In the genomic region with DNA sequence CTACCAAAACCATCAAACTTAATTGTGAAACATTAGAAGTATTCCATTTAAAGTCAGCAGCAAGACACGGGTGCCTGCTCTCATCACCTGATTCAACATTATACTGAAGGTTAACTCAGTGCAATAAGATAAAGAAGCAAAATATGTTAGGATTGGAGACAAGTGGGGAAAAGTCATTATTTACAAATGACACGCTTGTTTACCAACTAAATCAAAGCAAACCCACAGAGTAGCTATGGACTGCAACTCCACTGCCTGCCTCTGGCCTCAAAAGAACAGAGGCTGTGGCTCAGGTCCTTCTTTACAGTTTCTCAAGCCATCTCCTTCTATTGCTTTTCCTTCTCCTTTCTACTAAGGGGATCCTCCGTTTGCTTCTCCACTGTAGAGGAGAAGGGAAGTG, we compare ENCODE assay signal across 15 cellular contexts. TPM values are rescaled to one million over a fixed set of nuclear protein-coding genes. Genes with fewer than 3 reads are reported as not detected.
A peak's percentile ranks its signal among the peaks of the same experiment; 100 is the strongest.
DNase-seq lines count a peak whose midpoint lies in the region; TF ChIP-seq lines count a peak whose summit lies in the region.
"Had no signal": no experiment of that assay in that cellular context is flagged by ENCODE, and none has a peak within 500 bp of the region (broad histone marks: within the 10 kb centered on the region; RNA-seq: fewer than 3 reads in every experiment).

No MANE protein-coding gene starts in this region.

- H3K9me3 ChIP-seq in DOHH2 (ENCODE audit: control insufficient read depth, insufficient read depth, low read length) = no peaks in the 10 kb centered on the region
- no peaks in the 10 kb centered on the region for H3K9me3 ChIP-seq in OCI-LY7 (ENCODE audit: low read length)
- H3K9me3 ChIP-seq in trophoblast cell (ENCODE audit: insufficient read depth, low read depth, low read length) = no peaks in the 10 kb centered on the region
- no peaks in the 10 kb centered on the region for H3K9me3 ChIP-seq in smooth muscle cell (replicated peaks; ENCODE audit: low read depth)
- H3K9me3 ChIP-seq in CD4-positive, alpha-beta memory T cell (ENCODE audit: control insufficient read depth in 1 of 2, low read length in 2 of 2) = no peaks in the 10 kb centered on the region
- H3K9me3 ChIP-seq: BLaER1 had no signal

- H3K4ac ChIP-seq in trophoblast cell (ENCODE audit: low read depth, low read length) = no peak overlapping the region

- H4K12ac ChIP-seq in trophoblast cell (ENCODE audit: low read depth, low read length) = no peak overlapping the region

- no CpG with 5 or more reads among the region's 3 CpGs for WGBS in trophoblast cell (ENCODE audit: extremely low coverage, insufficient coverage, insufficient read length)
- 85% methylated on average over 3 of the region's 3 CpGs for WGBS in smooth muscle cell (ENCODE audit: low lambda C conversion rate)

- H2BK12ac ChIP-seq in trophoblast cell (ENCODE audit: low read length) = no peak overlapping the region

- no peak overlapping the region for H3K27ac Mint-ChIP-seq in CD4-positive, alpha-beta memory T cell
- H3K27ac Mint-ChIP-seq: CD4-positive, CD25-positive, alpha-beta regulatory T cell had no signal

- no peaks in the 10 kb centered on the region for H3K79me1 ChIP-seq in trophoblast cell (ENCODE audit: low read length)

- H3K18ac ChIP-seq in trophoblast cell (ENCODE audit: low read length) = no peak overlapping the region

- H3K36me3 ChIP-seq in DOHH2 (ENCODE audit: control insufficient read depth, low read length) (no peaks in the 10 kb centered on the region), OCI-LY7 (ENCODE audit: insufficient read depth, low read length) (no peaks in the 10 kb centered on the region), trophoblast cell (ENCODE audit: control insufficient read depth in 1 of 2, insufficient read depth in 2 of 2, low read length in 2 of 2) (no peaks in the 10 kb centered on the region), smooth muscle cell (ENCODE audit: low read depth) (no peaks in the 10 kb centered on the region)
- no peaks in the 10 kb centered on the region for H3K36me3 ChIP-seq in CD4-positive, alpha-beta memory T cell (ENCODE audit: insufficient read depth, low read length)
- H3K36me3 ChIP-seq: BLaER1 had no signal

- H4K8ac ChIP-seq in trophoblast cell (ENCODE audit: low read depth, low read length) = no peak overlapping the region

- H4K91ac ChIP-seq in trophoblast cell (ENCODE audit: low read depth, low read length) = no peak overlapping the region

- H3K4me3 ChIP-seq in DOHH2 (ENCODE audit: low read length) (no peak overlapping the region), OCI-LY7 (ENCODE audit: low read depth, low read length, poor library complexity, severe bottlenecking) (no peak overlapping the region), trophoblast cell (ENCODE audit: low read depth, low read length) (no peak overlapping the region), smooth muscle cell (no peak overlapping the region)
- H3K4me3 ChIP-seq in CD4-positive, alpha-beta memory T cell (ENCODE audit: low read length in 2 of 2) = no peak overlapping the region
- H3K4me3 ChIP-seq: BLaER1 had no signal

- POLR2A ChIA-PET in OCI-LY7 (lab: Charles Lee) = interaction anchor here (1.0 to 1.7 kb wide), 3 partner anchors 14 to 17 kb away, joined by 3 to 4 read pairs (median 3); no protein-coding TSS in a partner anchor
- POLR2A ChIA-PET in CD4-positive, alpha-beta memory T cell (lab: Charles Lee; ENCODE audit: partially characterized antibody) = no interaction called here

- H3K79me2 ChIP-seq in DOHH2 (ENCODE audit: control insufficient read depth, low read length) (no peaks in the 10 kb centered on the region), OCI-LY7 (ENCODE audit: insufficient read depth, low read depth, low read length) (no peaks in the 10 kb centered on the region), trophoblast cell (ENCODE audit: control insufficient read depth, insufficient read depth, low read length, poor library complexity) (no peaks in the 10 kb centered on the region), smooth muscle cell (ENCODE audit: low read depth) (no peaks in the 10 kb centered on the region)

- H2BK120ac ChIP-seq in trophoblast cell (ENCODE audit: insufficient read depth, low read length, poor library complexity) = peak overlapping the region; percentile 7

- H3K14ac ChIP-seq in trophoblast cell (ENCODE audit: low read length) = no peak overlapping the region

- intact Hi-C loops in OCI-LY7 (cut with micrococcal nuclease; ENCODE audit: unreplicated experiment) = no loop called here
- intact Hi-C loops in CD4-positive, alpha-beta memory T cell (cut with micrococcal nuclease) = no loop called here

- H4K20me1 ChIP-seq in DOHH2 (ENCODE audit: control insufficient read depth, insufficient read depth, low read depth, low read length) (no peaks in the 10 kb centered on the region), OCI-LY7 (ENCODE audit: insufficient read depth, low read length) (no peaks in the 10 kb centered on the region), smooth muscle cell (ENCODE audit: low read depth) (no peaks in the 10 kb centered on the region)
- H4K20me1 ChIP-seq: BLaER1 had no signal

- H3K4me3 Mint-ChIP-seq in CD4-positive, alpha-beta memory T cell = no peak overlapping the region
- H3K4me3 Mint-ChIP-seq: CD4-positive, CD25-positive, alpha-beta regulatory T cell had no signal

- no peak for TF ChIP-seq CTCF in DOHH2 (IDR thresholded peaks at IDR 0.05; ENCODE audit: low read depth, low read length, poor library complexity, severe bottlenecking)
- TF ChIP-seq CTCF in OCI-LY7 (conservative IDR thresholded peaks at IDR 0.05; ENCODE audit: low read length) = no peak
- TF ChIP-seq CTCF in smooth muscle cell (IDR thresholded peaks at IDR 0.05; ENCODE audit: borderline replicate concordance, insufficient read depth, poor library complexity, severe bottlenecking) = no peak

- DNase-seq in OCI-LY7 (ENCODE audit: low spot score) = no peak
- peak; percentile 56 for DNase-seq in amniotic epithelial cell (ENCODE audit: low read depth)
- peak; percentile 39 to 76 for DNase-seq in trophoblast cell
- no peak for DNase-seq in kidney tubule cell (ENCODE audit: low spot score)
- DNase-seq in NCI-H1417 treated with DMSO at 0.1 percent for 48 hours (lab: John Stamatoyannopoulos, UW) = no peak
- DNase-seq in smooth muscle cell (lab: John Stamatoyannopoulos, UW; ENCODE audit: unreplicated experiment) = no peak
- DNase-seq in CD4-positive, alpha-beta memory T cell = no peak
- DNase-seq: CD4-positive, CD25-positive, alpha-beta regulatory T cell; DND-41; GF-D8; IMR-90; KBM-7 had no signal

- no peaks in the 10 kb centered on the region for H3K4me1 Mint-ChIP-seq in CD4-positive, alpha-beta memory T cell

- CTCF ChIA-PET in OCI-LY7 (lab: Charles Lee; ENCODE audit: unreplicated experiment) = no interaction called here
- CTCF ChIA-PET in CD4-positive, alpha-beta memory T cell (lab: Charles Lee; ENCODE audit: partially characterized antibody) = interaction anchor here (0.8 to 3.1 kb wide), 3 partner anchors 11 to 79 kb away, joined by 3 to 13 read pairs (median 4); no protein-coding TSS in a partner anchor

- H3K36me3 Mint-ChIP-seq in CD4-positive, alpha-beta memory T cell = no peaks in the 10 kb centered on the region
- H3K36me3 Mint-ChIP-seq: CD4-positive, CD25-positive, alpha-beta regulatory T cell had no signal

- no peaks in the 10 kb centered on the region for H3K27me3 Mint-ChIP-seq in CD4-positive, alpha-beta memory T cell

- H2BK5ac ChIP-seq in trophoblast cell (ENCODE audit: low read depth, low read length, poor library complexity) = no peak overlapping the region

- peak overlapping the region; percentile 36 for H3K4me2 ChIP-seq in DOHH2 (ENCODE audit: low read length)
- peak overlapping the region; percentile 50 for H3K4me2 ChIP-seq in OCI-LY7 (ENCODE audit: low read length)
- H3K4me2 ChIP-seq in trophoblast cell (ENCODE audit: low read length) = no peak overlapping the region
- H3K4me2 ChIP-seq in smooth muscle cell = no peak overlapping the region
- H3K4me2 ChIP-seq: BLaER1 had no signal

- H3K27ac ChIP-seq in DOHH2 (ENCODE audit: low read depth, low read length) (peak overlapping the region; percentile 20), OCI-LY7 (ENCODE audit: low read depth, low read length, poor library complexity, severe bottlenecking) (peak overlapping the region; percentile 13), trophoblast cell (ENCODE audit: low read depth, low read length) (no peak overlapping the region), smooth muscle cell (ENCODE audit: low read depth) (no peak overlapping the region)
- H3K27ac ChIP-seq in CD4-positive, alpha-beta memory T cell (ENCODE audit: low read depth, low read length) = no peak overlapping the region
- H3K27ac ChIP-seq: BLaER1, HL-60 had no signal

- no peak overlapping the region for H3K23ac ChIP-seq in trophoblast cell (ENCODE audit: low read length)

- no peaks in the 10 kb centered on the region for H3K9me2 ChIP-seq in DOHH2 (replicated peaks; ENCODE audit: control insufficient read depth, low read length)
- H3K9me2 ChIP-seq in OCI-LY7 (ENCODE audit: insufficient read depth, low read length) = no peaks in the 10 kb centered on the region

- H3K9ac ChIP-seq in trophoblast cell (ENCODE audit: low read length) = no peak overlapping the region
- H3K9ac ChIP-seq in smooth muscle cell (ENCODE audit: low read depth) = no peak overlapping the region
- H3K9ac ChIP-seq: BLaER1 had no signal

- H3K9me3 Mint-ChIP-seq in CD4-positive, alpha-beta memory T cell = peaks cover 0 to 1% (median 0%) of the 10 kb centered on the region in 8 donors

- H3K4me1 ChIP-seq in DOHH2 (ENCODE audit: control insufficient read depth, low read length) (peaks cover 66% of the 10 kb centered on the region), OCI-LY7 (ENCODE audit: insufficient read depth, low read length, poor library complexity, severe bottlenecking) (peaks cover 59% of the 10 kb centered on the region), trophoblast cell (ENCODE audit: control insufficient read depth in 1 of 2, insufficient read depth in 2 of 2, low read length in 2 of 2) (peaks cover 3 to 4% of the 10 kb centered on the region in 2 experiments), smooth muscle cell (ENCODE audit: low read depth) (no peaks in the 10 kb centered on the region)
- H3K4me1 ChIP-seq in CD4-positive, alpha-beta memory T cell (ENCODE audit: insufficient read depth, low read length) = no peaks in the 10 kb centered on the region
- H3K4me1 ChIP-seq: BLaER1 had no signal

- H2AFZ ChIP-seq in OCI-LY7 (ENCODE audit: low read length) (peak overlapping the region; percentile 90), trophoblast cell (ENCODE audit: insufficient read depth, low read length, poor library complexity) (no peak overlapping the region), smooth muscle cell (ENCODE audit: low read depth) (no peak overlapping the region)

- no peaks in the 10 kb centered on the region for H3K27me3 ChIP-seq in DOHH2 (ENCODE audit: control insufficient read depth, low read length)
- no peaks in the 10 kb centered on the region for H3K27me3 ChIP-seq in trophoblast cell (ENCODE audit: insufficient read depth, low read length)
- H3K27me3 ChIP-seq in smooth muscle cell (ENCODE audit: low read depth) = no peaks in the 10 kb centered on the region
- H3K27me3 ChIP-seq in CD4-positive, alpha-beta memory T cell (ENCODE audit: insufficient read depth, low read length) = no peaks in the 10 kb centered on the region
- H3K27me3 ChIP-seq: BLaER1 had no signal

- BruUV-seq in OCI-LY7 (replicated peaks; lab: Mats Ljungman, UMichigan) = no TSS peak

- H3F3A ChIP-seq in DOHH2 (ENCODE audit: control insufficient read depth, insufficient read depth) (peaks cover 14% of the 10 kb centered on the region), smooth muscle cell (ENCODE audit: low read depth) (no peaks in the 10 kb centered on the region)

- no peak overlapping the region for H2AK5ac ChIP-seq in trophoblast cell (ENCODE audit: low read length)

RNA-seq across cellular contexts. Expression of a gene that starts 21.0 kb away (rescaled TPM):
- total RNA-seq in OCI-LY7 (2014; rRNA removed; shearing (Covaris generic)) = not detected in 2 replicates
- total RNA-seq in OCI-LY7 (2022) (not detected in 2 replicates), smooth muscle cell (0.67 and 0.72 TPM in 2 replicates)
- 3.2 and 4.4 TPM in 2 replicates for polyA plus RNA-seq in trophoblast cell (2013)
- polyA plus RNA-seq in smooth muscle cell = 0.63 TPM in 1 of 2 replicates, not detected in the other
- total RNA-seq in CD4-positive, alpha-beta memory T cell = not detected
- polyA plus RNA-seq in CD4-positive, alpha-beta memory T cell = not detected
- total RNA-seq: IMR-90 had no signal
- polyA plus RNA-seq: IMR-90 had no signal

Comparison
In these comparisons a context has a peak if more than half of its experiments do, and no peak if none do; other contexts are left out.
1. H3K27ac ChIP-seq: peak in DOHH2 (single experiment) and OCI-LY7 (single experiment); none in trophoblast cell (single experiment), smooth muscle cell (single experiment) and CD4-positive, alpha-beta memory T cell (single experiment).
2. H3K4me2 ChIP-seq: peak in DOHH2 (single experiment) and OCI-LY7 (single experiment); none in trophoblast cell (single experiment) and smooth muscle cell (single experiment).
3. DNase-seq: peak in amniotic epithelial cell (single experiment) and trophoblast cell (2 of 2); none in OCI-LY7 (single experiment), kidney tubule cell (single experiment), NCI-H1417 treated with DMSO at 0.1 percent for 48 hours (single experiment), smooth muscle cell (single experiment) and CD4-positive, alpha-beta memory T cell (0 of 5).